Comparison of ENCODE assay signal across 12 cellular contexts in genomic region chr19:12725609-12726008, GRCh38. TPM values are rescaled to one million over a fixed set of nuclear protein-coding genes. Genes with fewer than 3 reads are reported as not detected.
"Had no signal": no experiment of that assay in that cellular context is flagged by ENCODE, and none has a peak within 500 bp of the region (broad histone marks: within the 10 kb centered on the region; RNA-seq: fewer than 3 reads in every experiment).

No MANE protein-coding gene starts in this region.

RNA-seq across cellular contexts. Expression of gene BEST2, which starts 26.0 kb away (rescaled TPM):
- total RNA-seq: kidney; left lung; liver; lower lobe of right lung; mucosa of gallbladder; naive thymus-derived CD8-positive, alpha-beta T cell; osteoblast; pancreas; right cardiac atrium; sciatic nerve; thyroid gland; upper lobe of right lung had no signal
